ENCODE assay signal across 25 cellular contexts in genomic region chr6:40438556-40438955, GRCh38.
DNase-seq lines count a peak whose midpoint lies in the region; ATAC-seq and TF ChIP-seq lines count a peak whose summit lies in the region.
"Had no signal": no experiment of that assay in that cellular context is flagged by ENCODE, and none has a peak within 500 bp of the region (broad histone marks: within the 10 kb centered on the region; RNA-seq: fewer than 3 reads in every experiment).

No MANE protein-coding gene starts in this region.

- H3K27me3 ChIP-seq in Loucy (ENCODE audit: insufficient read depth, low read length, poor library complexity, severe bottlenecking) (no peaks in the 10 kb centered on the region), adrenal gland (no peaks in the 10 kb centered on the region)

- H3K36me3 ChIP-seq in Loucy (ENCODE audit: insufficient read depth, low read length) (no peaks in the 10 kb centered on the region), adrenal gland (replicated peaks in 1 of 2) (no peaks in the 10 kb centered on the region)

- no peaks in the 10 kb centered on the region for H3K79me2 ChIP-seq in Loucy (ENCODE audit: insufficient read depth, low read length)

- WGBS in adrenal gland, 4 donors = 72 to 86% (median 80%) methylated on average over 3 to 5 of the region's 5 CpGs

- peak overlapping the region; percentile 18 for H3K4me2 ChIP-seq in Loucy (ENCODE audit: low read depth, low read length, poor library complexity, severe bottlenecking)
- H3K4me2 ChIP-seq: SK-N-SH had no signal

- no peaks in the 10 kb centered on the region for H3K27me3 Mint-ChIP-seq in natural killer cell treated with Interleukin-12 subunit alpha and Interleukin-12 subunit beta and Interleukin-15 and Interleukin-18, amount 100 ng/mL, for 72 hours
- H3K27me3 Mint-ChIP-seq in HFFc6 (ENCODE audit: insufficient read depth) = no peaks in the 10 kb centered on the region; the same call in 1 of the 2 replicates
- H3K27me3 Mint-ChIP-seq: B cell had no signal

- TF ChIP-seq CTCF in Loucy (conservative IDR thresholded peaks at IDR 0.05; ENCODE audit: low read length) (no peak), HFFc6 (IDR thresholded peaks at IDR 0.05) (no peak), adrenal gland (IDR thresholded peaks at IDR 0.05) (no peak)

- H3K9ac ChIP-seq in Loucy (ENCODE audit: low read depth, low read length, poor library complexity, severe bottlenecking) = no peak overlapping the region
- H3K9ac ChIP-seq: GM23248, SK-N-SH had no signal

- H3K27ac ChIP-seq in cingulate gyrus (ENCODE audit: low read depth, low read length) (peak overlapping the region; percentile 13), adrenal gland (no peak overlapping the region)
- H3K27ac ChIP-seq: C4-2B, GM23248 had no signal

- H4K20me1 ChIP-seq in Loucy (ENCODE audit: insufficient read depth, low read length, poor library complexity, severe bottlenecking) = no peaks in the 10 kb centered on the region

- H3F3A ChIP-seq in Loucy (ENCODE audit: low read depth) = no peaks in the 10 kb centered on the region

- H3K4me3 Mint-ChIP-seq in natural killer cell treated with Interleukin-12 subunit alpha and Interleukin-12 subunit beta and Interleukin-15 and Interleukin-18, amount 100 ng/mL, for 72 hours = no peak overlapping the region
- no peak overlapping the region for H3K4me3 Mint-ChIP-seq in HFFc6
- H3K4me3 Mint-ChIP-seq: B cell; CD8-positive, alpha-beta T cell; H9; T-helper 1 cell treated with Interleukin-12 subunit alpha and Interleukin-12 subunit beta and Interleukin-4 antibody, amounts not matched to agents 30 μg/mL and 1 μg/mL, for 36 hours had no signal

- TF ChIP-seq POLR2A in adrenal gland (IDR thresholded peaks at IDR 0.05) = no peak

- H3K27ac Mint-ChIP-seq in natural killer cell treated with Interleukin-12 subunit alpha and Interleukin-12 subunit beta and Interleukin-15 and Interleukin-18, amount 100 ng/mL, for 72 hours = peak overlapping the region; percentile 64 to 79
- H3K27ac Mint-ChIP-seq in HFFc6 = no peak overlapping the region
- H3K27ac Mint-ChIP-seq: B cell; CD8-positive, alpha-beta T cell; H9 had no signal

- intact Hi-C loops in adrenal gland (cut with DNase I) = no loop called here

- H3K9me2 ChIP-seq in Loucy (replicated peaks; ENCODE audit: low read depth, low read length) = no peaks in the 10 kb centered on the region
- H3K9me2 ChIP-seq: SK-N-SH had no signal

- no peak overlapping the region for H2AFZ ChIP-seq in Loucy (ENCODE audit: low read length)
- H2AFZ ChIP-seq: GM23248 had no signal

- H3K9me3 ChIP-seq in Loucy (ENCODE audit: insufficient read depth, low read depth, low read length) = no peaks in the 10 kb centered on the region
- no peaks in the 10 kb centered on the region for H3K9me3 ChIP-seq in adrenal gland (replicated peaks in 1 of 3)
- H3K9me3 ChIP-seq: Caco-2, SK-N-SH had no signal

- no peaks in the 10 kb centered on the region for H3K36me3 Mint-ChIP-seq in natural killer cell treated with Interleukin-12 subunit alpha and Interleukin-12 subunit beta and Interleukin-15 and Interleukin-18, amount 100 ng/mL, for 72 hours
- peaks cover 5% of the 10 kb centered on the region for H3K36me3 Mint-ChIP-seq in HFFc6 (ENCODE audit: low read depth)
- H3K36me3 Mint-ChIP-seq: CD8-positive, alpha-beta T cell had no signal

- H3K9me3 Mint-ChIP-seq in natural killer cell treated with Interleukin-12 subunit alpha and Interleukin-12 subunit beta and Interleukin-15 and Interleukin-18, amount 100 ng/mL, for 72 hours = no peaks in the 10 kb centered on the region
- peaks cover 43% of the 10 kb centered on the region for H3K9me3 Mint-ChIP-seq in HFFc6
- H3K9me3 Mint-ChIP-seq: CD8-positive, alpha-beta T cell; T-helper 1 cell treated with Interleukin-12 subunit alpha and Interleukin-12 subunit beta and Interleukin-4 antibody, amounts not matched to agents 30 μg/mL and 1 μg/mL, for 36 hours had no signal

- peaks cover 64% of the 10 kb centered on the region for H3K4me1 ChIP-seq in Loucy (ENCODE audit: insufficient read depth, low read length, poor library complexity, severe bottlenecking)
- H3K4me1 ChIP-seq in adrenal gland (replicated peaks in 1 of 2) = no peaks in the 10 kb centered on the region
- H3K4me1 ChIP-seq: Caco-2 had no signal

- H3K4me1 Mint-ChIP-seq in natural killer cell treated with Interleukin-12 subunit alpha and Interleukin-12 subunit beta and Interleukin-15 and Interleukin-18, amount 100 ng/mL, for 72 hours (ENCODE audit: low read depth in 2 of 2) = peaks cover 35 to 44% of the 10 kb centered on the region in 2 donors
- H3K4me1 Mint-ChIP-seq in HFFc6 (ENCODE audit: low read depth) = no peaks in the 10 kb centered on the region
- H3K4me1 Mint-ChIP-seq: B cell had no signal

- H3K4me3 ChIP-seq in Loucy (ENCODE audit: low read length, poor library complexity, severe bottlenecking) (no peak overlapping the region), adrenal gland (no peak overlapping the region)
- H3K4me3 ChIP-seq: GM23248 had no signal

- DNase-seq in NCI-H69 (lab: John Stamatoyannopoulos, UW) (peak; percentile 54), HFFc6 (no peak), adrenal gland (no peak)
- DNase-seq in natural killer cell treated with Interleukin-12 subunit alpha and Interleukin-12 subunit beta and Interleukin-15 and Interleukin-18, amount 100 ng/mL, for 72 hours (ENCODE audit: low spot score) = no peak
- DNase-seq: Caco-2; CD8-positive, alpha-beta T cell; GM23248; H9; Kasumi-1; MV-4-11; NCI-H1105; NCI-H1436 treated with DMSO at 0.1 percent for 48 hours; NCI-H1930; NCI-H226; NCI-H510A; NCI-H748 treated with DMSO at 0.1 percent for 48 hours; SIG-M5; SW 1271 had no signal

- ATAC-seq in natural killer cell treated with Interleukin-12 subunit alpha and Interleukin-12 subunit beta and Interleukin-15 and Interleukin-18, amount 100 ng/mL, for 72 hours = no peak
- no peak for ATAC-seq in GM21360 (IDR thresholded peaks at IDR 0.05; ENCODE audit: unreplicated experiment)
- ATAC-seq: CD8-positive, alpha-beta T cell had no signal
